15 cellular contexts compared by ENCODE assay signal in the genomic region with DNA sequence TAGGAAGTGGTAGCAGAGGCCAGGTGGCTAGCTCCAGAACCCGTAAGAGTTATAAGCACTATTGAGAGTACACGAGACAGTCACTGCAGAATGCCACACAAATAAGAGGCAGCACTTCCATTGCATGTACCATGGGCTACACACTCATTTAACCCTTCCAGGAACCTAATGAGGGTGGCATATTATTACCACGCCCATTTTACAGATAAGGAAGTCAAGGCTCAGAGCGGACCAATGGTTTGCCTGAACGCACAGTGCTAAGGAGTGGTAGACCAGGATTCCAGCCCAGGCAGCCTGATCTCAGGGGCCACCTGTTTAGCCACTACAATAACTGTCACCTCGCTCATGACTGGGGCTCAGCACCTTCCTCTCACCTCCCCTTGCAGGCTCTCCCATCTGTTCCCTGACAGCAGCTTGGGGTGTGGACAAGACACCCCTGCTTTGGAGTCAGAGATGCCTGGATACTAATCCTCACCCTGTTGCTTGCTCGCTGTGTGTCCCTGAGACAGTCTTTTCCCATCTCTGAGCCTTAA. TPM values are rescaled to one million over a fixed set of nuclear protein-coding genes. Genes with fewer than 3 reads are reported as not detected.
DNase-seq lines count a peak whose midpoint lies in the region; ATAC-seq and TF ChIP-seq lines count a peak whose summit lies in the region.
"Had no signal": no experiment of that assay in that cellular context is flagged by ENCODE, and none has a peak within 500 bp of the region (broad histone marks: within the 10 kb centered on the region; RNA-seq: fewer than 3 reads in every experiment).

No MANE protein-coding gene starts in this region.

- POLR2A ChIA-PET in SK-N-SH (lab: Yijun Ruan, JAX) = no interaction called here

- H3K4me1 Mint-ChIP-seq in activated naive CD4-positive, alpha-beta T cell treated with anti-CD3 and anti-CD28 coated beads for 36 hours (ENCODE audit: low read depth) = peaks cover 79% of the 10 kb centered on the region
- H3K4me1 Mint-ChIP-seq in activated T-helper 17 cell treated with anti-CD3 and anti-CD28 coated beads, Interleukin-2, amount 50 U/mL, for 72 hours = peaks cover 64% of the 10 kb centered on the region

- no peaks in the 10 kb centered on the region for H3K9me2 ChIP-seq in SK-N-SH

- no peak for TF ChIP-seq EP300 in SK-N-SH (IDR thresholded peaks at IDR 0.05; ENCODE audit: borderline replicate concordance in 1 of 2, low read depth in 1 of 2, low read length in 1 of 2)

- 57 to 85% (median 77%) methylated on average over 7 of the region's 7 CpGs for WGBS in spleen, 5 donors
- 85% methylated on average over 6 of the region's 7 CpGs for WGBS in SK-N-SH (ENCODE audit: low lambda C conversion rate)

- H3K4me1 ChIP-seq in spleen = peaks cover 18 to 56% (median 37%) of the 10 kb centered on the region in 6 donors
- H3K4me1 ChIP-seq in SK-N-SH (ENCODE audit: control insufficient read depth in 1 of 2, insufficient read depth in 2 of 2, low read depth in 1 of 2, low read length in 1 of 2) = peaks cover 0 to 5% of the 10 kb centered on the region in 2 experiments; a peak in 1 of 4 replicates

- peak overlapping the region; percentile 5; the same call in 1 of the 2 replicates for H3K4me3 ChIP-seq in Jurkat, Clone E6-1 (ENCODE audit: low read length)
- no peak overlapping the region for H3K4me3 ChIP-seq in spleen
- H3K4me3 ChIP-seq in SK-N-SH (ENCODE audit: low read depth in 2 of 2, low read length in 1 of 2) = no peak overlapping the region
- H3K4me3 ChIP-seq: PC-9 had no signal

- no peak overlapping the region for H3K4me3 Mint-ChIP-seq in activated naive CD4-positive, alpha-beta T cell treated with anti-CD3 and anti-CD28 coated beads for 36 hours
- peak overlapping the region; percentile 65 for H3K4me3 Mint-ChIP-seq in activated T-helper 17 cell treated with anti-CD3 and anti-CD28 coated beads, Interleukin-2, amount 50 U/mL, for 72 hours
- H3K4me3 Mint-ChIP-seq: activated T-cell treated with anti-CD3 and anti-CD28 coated beads, Interleukin-2, amount 50 U/mL, for 4 hours had no signal

- no peak for DNase-seq in activated naive CD4-positive, alpha-beta T cell treated with anti-CD3 and anti-CD28 coated beads for 36 hours
- DNase-seq in activated naive CD4-positive, alpha-beta T cell treated with Interleukin-2 at 50 U/mL for 16 hours = no peak
- DNase-seq in Jurkat, Clone E6-1 (ENCODE audit: low read depth, low spot score) = peak; percentile 80
- DNase-seq in spleen = no peak
- DNase-seq in germinal center (ENCODE audit: low spot score) = no peak
- DNase-seq in T-helper 9 cell = no peak
- no peak for DNase-seq in SK-N-SH
- DNase-seq: activated T-cell treated with anti-CD3 and anti-CD28 coated beads, Interleukin-2, amount 50 U/mL, for 4 hours; cortex of kidney; glutamatergic neuron; NCI-H1092; NCI-H2227 treated with DMSO at 0.1 percent for 48 hours; PC-9 had no signal

- H2AFZ ChIP-seq in SK-N-SH (ENCODE audit: low read depth) = no peak overlapping the region
- H2AFZ ChIP-seq: PC-9 had no signal

- no peaks in the 10 kb centered on the region for H3F3A ChIP-seq in SK-N-SH (replicated peaks; ENCODE audit: insufficient read depth)

- CTCF ChIA-PET in activated naive CD4-positive, alpha-beta T cell treated with anti-CD3 and anti-CD28 coated beads for 36 hours (lab: Charles Lee) = interaction anchor here (0.6 to 2.6 kb wide), 2 partner anchors 17 to 64 kb away, joined by 3 to 8 read pairs; no protein-coding TSS in a partner anchor
- CTCF ChIA-PET in SK-N-SH (lab: Yijun Ruan, JAX) = interaction anchor here (2.2 to 4.9 kb wide), 2 partner anchors 20 to 24 kb away, joined by 7 to 24 read pairs; no protein-coding TSS in a partner anchor

- no peaks in the 10 kb centered on the region for H3K79me2 ChIP-seq in SK-N-SH (ENCODE audit: insufficient read depth)

- TF ChIP-seq CTCF in spleen (IDR thresholded peaks at IDR 0.05 in 8 of 11, conservative IDR thresholded peaks at IDR 0.05 in 3 of 11) (no peak), SK-N-SH (IDR thresholded peaks at IDR 0.05) (no peak)

- H4K20me1 ChIP-seq in SK-N-SH (ENCODE audit: insufficient read depth) = no peaks in the 10 kb centered on the region

- H3K27ac ChIP-seq in spleen (peak overlapping the region; percentile 50 to 90 (median 79)), SK-N-SH (ENCODE audit: low read depth in 2 of 2, low read length in 1 of 2) (no peak overlapping the region)
- H3K27ac ChIP-seq: neutrophil, PC-9 had no signal

- no peak for ATAC-seq in activated T-helper 17 cell treated with anti-CD3 and anti-CD28 coated beads, Interleukin-2, amount 50 U/mL, for 72 hours (replicated peaks)

- no peak overlapping the region for H3K9ac ChIP-seq in SK-N-SH

- H3K27me3 ChIP-seq in spleen (replicated peaks in 1 of 7) (peaks cover 0 to 11% (median under 1%) of the 10 kb centered on the region in 7 donors), SK-N-SH (ENCODE audit: insufficient read depth) (no peaks in the 10 kb centered on the region)

- H3K9me3 ChIP-seq in spleen (no peaks in the 10 kb centered on the region), SK-N-SH (no peaks in the 10 kb centered on the region)
- H3K9me3 ChIP-seq: neutrophil had no signal

- H3K9me3 Mint-ChIP-seq in activated naive CD4-positive, alpha-beta T cell treated with anti-CD3 and anti-CD28 coated beads for 36 hours = peaks cover 2% of the 10 kb centered on the region
- H3K9me3 Mint-ChIP-seq in activated T-helper 17 cell treated with anti-CD3 and anti-CD28 coated beads, Interleukin-2, amount 50 U/mL, for 72 hours = peaks cover 4% of the 10 kb centered on the region
- H3K9me3 Mint-ChIP-seq: activated T-cell treated with anti-CD3 and anti-CD28 coated beads, Interleukin-2, amount 50 U/mL, for 4 hours had no signal

- no peak for TF ChIP-seq RAD21 in SK-N-SH (IDR thresholded peaks at IDR 0.05; ENCODE audit: low read length)

- H3K36me3 ChIP-seq in spleen (no peaks in the 10 kb centered on the region), SK-N-SH (replicated peaks in 1 of 2; ENCODE audit: control insufficient read depth in 1 of 2, insufficient read depth in 2 of 2, low read length in 1 of 2) (no peaks in the 10 kb centered on the region)
- H3K36me3 ChIP-seq: neutrophil had no signal

- H3K36me3 Mint-ChIP-seq in activated naive CD4-positive, alpha-beta T cell treated with anti-CD3 and anti-CD28 coated beads for 36 hours (ENCODE audit: low read depth) = no peaks in the 10 kb centered on the region
- no peaks in the 10 kb centered on the region for H3K36me3 Mint-ChIP-seq in activated T-helper 17 cell treated with anti-CD3 and anti-CD28 coated beads, Interleukin-2, amount 50 U/mL, for 72 hours (ENCODE audit: low read depth)

- H3K4me2 ChIP-seq in SK-N-SH = no peak overlapping the region
- H3K4me2 ChIP-seq: PC-9 had no signal

- peak overlapping the region; percentile 88 for H3K27ac Mint-ChIP-seq in activated naive CD4-positive, alpha-beta T cell treated with anti-CD3 and anti-CD28 coated beads for 36 hours
- H3K27ac Mint-ChIP-seq in activated T-helper 17 cell treated with anti-CD3 and anti-CD28 coated beads, Interleukin-2, amount 50 U/mL, for 72 hours = peak overlapping the region; percentile 92

- H3K27me3 Mint-ChIP-seq in activated naive CD4-positive, alpha-beta T cell treated with anti-CD3 and anti-CD28 coated beads for 36 hours (ENCODE audit: low read depth) = no peaks in the 10 kb centered on the region
- no peaks in the 10 kb centered on the region for H3K27me3 Mint-ChIP-seq in activated T-helper 17 cell treated with anti-CD3 and anti-CD28 coated beads, Interleukin-2, amount 50 U/mL, for 72 hours

- TF ChIP-seq POLR2A in spleen (IDR thresholded peaks at IDR 0.05) = no peak

- intact Hi-C loops in activated naive CD4-positive, alpha-beta T cell treated with anti-CD3 and anti-CD28 coated beads for 36 hours (cut with micrococcal nuclease) = no loop called here
- intact Hi-C loops in spleen (cut with DNase I; ENCODE audit: low total_unique reads) = no loop called here

TF ChIP-seq in SK-N-SH, 30 proteins besides CTCF, POLR2A, EP300 and RAD21 (continues in another document):
- TF ChIP-seq RXRA (IDR thresholded peaks at IDR 0.05; ENCODE audit: borderline replicate concordance, low read depth) (no peak), MEF2A (IDR thresholded peaks at IDR 0.05; ENCODE audit: borderline replicate concordance, low read depth) (no peak), IRF3 (IDR thresholded peaks at IDR 0.05; ENCODE audit: low read depth, low read length) (no peak), POLR2AphosphoS5 (IDR thresholded peaks at IDR 0.05; ENCODE audit: low read depth, low read length) (no peak), FOXJ3 (CRISPR knock-in tag; IDR thresholded peaks at IDR 0.05) (no peak), TEAD4 (IDR thresholded peaks at IDR 0.05; ENCODE audit: borderline replicate concordance, insufficient read depth) (no peak), NRF1 (IDR thresholded peaks at IDR 0.05; ENCODE audit: low read depth, low read length) (no peak), RFX5 (IDR thresholded peaks at IDR 0.05; ENCODE audit: low read length) (no peak), TAF1 (IDR thresholded peaks at IDR 0.05; ENCODE audit: borderline replicate concordance, low read depth, low read length) (no peak), NFIC (IDR thresholded peaks at IDR 0.05; ENCODE audit: borderline replicate concordance) (no peak), SIN3A (IDR thresholded peaks at IDR 0.05; ENCODE audit: borderline replicate concordance, low read depth, low read length) (no peak)

RNA-seq across cellular contexts. Expression of gene ID3, which starts 54.9 kb away (rescaled TPM):
- total RNA-seq in activated naive CD4-positive, alpha-beta T cell treated with anti-CD3 and anti-CD28 coated beads for 36 hours = 10 to 100 TPM; 69.5 to 74.6 TPM
- 164 TPM for polyA plus RNA-seq in Jurkat, Clone E6-1 (2012; ENCODE audit: insufficient read depth, insufficient read length)
- 10 to 100 TPM; 19.5 to 45.2 TPM for total RNA-seq in activated T-helper 17 cell treated with anti-CD3 and anti-CD28 coated beads, Interleukin-2, amount 50 U/mL, for 72 hours
- total RNA-seq in spleen = 100 to 1,000 TPM in 1 of 7 donors, 10 to 100 TPM in 6; 49.5 to 122 (median 65.4) TPM
- 100 to 1,000 TPM in 2 of 3 donors, 10 to 100 TPM in 1; 59.8 to 118 (median 109) TPM for polyA plus RNA-seq in spleen
- 394 and 504 TPM in 2 replicates for polyA plus RNA-seq in SK-N-SH (2012; rRNA removed)
- polyA plus RNA-seq in SK-N-SH (2012; cell fraction: cytosol; rRNA removed) = 247 and 268 TPM in 2 replicates
- polyA plus RNA-seq in SK-N-SH (2012; cell fraction: nucleus; rRNA removed) = 1,333 and 1,662 TPM in 2 replicates

Comparison
In these comparisons a context has a peak if more than half of its experiments do, and no peak if none do; other contexts are left out.
1. H3K27ac ChIP-seq: peak in spleen (8 of 8); none in SK-N-SH (0 of 2).